1 cellular context compared by ENCODE assay signal in the genomic region with DNA sequence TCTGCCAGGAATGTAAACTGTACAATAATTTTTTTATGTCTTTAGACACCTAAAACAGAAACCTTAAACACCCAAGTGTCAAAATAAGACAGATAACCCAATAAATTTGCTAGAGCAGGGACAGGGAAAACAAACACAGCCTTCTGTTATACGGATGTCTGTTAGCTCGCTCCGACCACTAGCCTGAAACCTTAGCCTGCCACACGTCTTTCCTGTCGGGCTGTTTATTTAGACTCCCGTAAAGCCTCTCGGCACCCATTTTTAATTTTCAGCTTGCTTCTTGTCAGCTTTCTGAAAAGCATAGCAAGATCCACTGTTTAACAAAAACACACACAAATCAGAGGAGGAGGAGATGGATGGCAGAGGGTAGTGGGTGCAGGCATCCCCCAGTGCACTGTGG.
TF ChIP-seq lines count a peak whose summit lies in the region.

No MANE protein-coding gene starts in this region.

TF ChIP-seq in SK-N-SH, 30 proteins besides CTCF, POLR2A, EP300 and RAD21 (continued from another document):
- TF ChIP-seq, protein P1, sequence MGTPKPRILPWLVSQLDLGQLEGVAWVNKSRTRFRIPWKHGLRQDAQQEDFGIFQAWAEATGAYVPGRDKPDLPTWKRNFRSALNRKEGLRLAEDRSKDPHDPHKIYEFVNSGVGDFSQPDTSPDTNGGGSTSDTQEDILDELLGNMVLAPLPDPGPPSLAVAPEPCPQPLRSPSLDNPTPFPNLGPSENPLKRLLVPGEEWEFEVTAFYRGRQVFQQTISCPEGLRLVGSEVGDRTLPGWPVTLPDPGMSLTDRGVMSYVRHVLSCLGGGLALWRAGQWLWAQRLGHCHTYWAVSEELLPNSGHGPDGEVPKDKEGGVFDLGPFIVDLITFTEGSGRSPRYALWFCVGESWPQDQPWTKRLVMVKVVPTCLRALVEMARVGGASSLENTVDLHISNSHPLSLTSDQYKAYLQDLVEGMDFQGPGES (IDR thresholded peaks at IDR 0.05; ENCODE audit: low read depth, low read length) = no peak
- TF ChIP-seq MXI1 (IDR thresholded peaks at IDR 0.05; ENCODE audit: low read depth, low read length) (no peak), JUND (IDR thresholded peaks at IDR 0.05) (no peak), RFX5 (IDR thresholded peaks at IDR 0.05; ENCODE audit: low read length) (no peak), USF2 (IDR thresholded peaks at IDR 0.05; ENCODE audit: borderline replicate concordance, low read depth, low read length) (no peak), TAF1 (IDR thresholded peaks at IDR 0.05; ENCODE audit: borderline replicate concordance, low read depth, low read length) (no peak), GABPA (IDR thresholded peaks at IDR 0.05; ENCODE audit: low read depth) (no peak), SMC3 (IDR thresholded peaks at IDR 0.05; ENCODE audit: low read depth, low read length) (no peak)
- TF ChIP-seq, protein P2, sequence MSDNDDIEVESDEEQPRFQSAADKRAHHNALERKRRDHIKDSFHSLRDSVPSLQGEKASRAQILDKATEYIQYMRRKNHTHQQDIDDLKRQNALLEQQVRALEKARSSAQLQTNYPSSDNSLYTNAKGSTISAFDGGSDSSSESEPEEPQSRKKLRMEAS (IDR thresholded peaks at IDR 0.05; ENCODE audit: low read depth) = no peak
